2 cellular contexts compared by ENCODE assay signal in genomic region chr10:133357293-133358151, GRCh38.
TF ChIP-seq lines count a peak whose summit lies in the region.

A gene with protein sequence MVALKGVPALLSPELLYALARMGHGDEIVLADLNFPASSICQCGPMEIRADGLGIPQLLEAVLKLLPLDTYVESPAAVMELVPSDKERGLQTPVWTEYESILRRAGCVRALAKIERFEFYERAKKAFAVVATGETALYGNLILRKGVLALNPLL (minus strand): TSS chr10:133358019. CDS start chr10:133358007, 12 bp downstream.

TF ChIP-seq in WTC11, 78 proteins besides CTCF, POLR2A, EP300 and RAD21 (continued from another document and continues in another):
- TF ChIP-seq, protein P1, sequence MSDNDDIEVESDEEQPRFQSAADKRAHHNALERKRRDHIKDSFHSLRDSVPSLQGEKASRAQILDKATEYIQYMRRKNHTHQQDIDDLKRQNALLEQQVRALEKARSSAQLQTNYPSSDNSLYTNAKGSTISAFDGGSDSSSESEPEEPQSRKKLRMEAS (CRISPR knock-in tag; IDR thresholded peaks at IDR 0.05), result peak; percentile 45; the same call in 1 of the 2 replicates
- TF ChIP-seq GRHL2 (CRISPR knock-in tag; IDR thresholded peaks at IDR 0.05; ENCODE audit: insufficient replicate concordance, severe bottlenecking), result no peak
- no peak for TF ChIP-seq ZNF219 (CRISPR knock-in tag; IDR thresholded peaks at IDR 0.05; ENCODE audit: borderline replicate concordance)
- TF ChIP-seq ZNF138 (CRISPR knock-in tag; conservative IDR thresholded peaks at IDR 0.05), result no peak
- TF ChIP-seq ZBTB21 (CRISPR knock-in tag; IDR thresholded peaks at IDR 0.05; ENCODE audit: borderline replicate concordance), result no peak
- TF ChIP-seq ZNF416 (CRISPR knock-in tag; IDR thresholded peaks at IDR 0.05), result 0 out of 2 replicates have a peak, but pooled peaks have one; percentile 53
- TF ChIP-seq ATF1 (CRISPR knock-in tag; IDR thresholded peaks at IDR 0.05), result no peak
- no peak for TF ChIP-seq TP53 (CRISPR knock-in tag; IDR thresholded peaks at IDR 0.05)
- TF ChIP-seq, protein P2, sequence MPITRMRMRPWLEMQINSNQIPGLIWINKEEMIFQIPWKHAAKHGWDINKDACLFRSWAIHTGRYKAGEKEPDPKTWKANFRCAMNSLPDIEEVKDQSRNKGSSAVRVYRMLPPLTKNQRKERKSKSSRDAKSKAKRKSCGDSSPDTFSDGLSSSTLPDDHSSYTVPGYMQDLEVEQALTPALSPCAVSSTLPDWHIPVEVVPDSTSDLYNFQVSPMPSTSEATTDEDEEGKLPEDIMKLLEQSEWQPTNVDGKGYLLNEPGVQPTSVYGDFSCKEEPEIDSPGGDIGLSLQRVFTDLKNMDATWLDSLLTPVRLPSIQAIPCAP (CRISPR knock-in tag; IDR thresholded peaks at IDR 0.05), result no peak
- no peak for TF ChIP-seq IRF2 (CRISPR knock-in tag; IDR thresholded peaks at IDR 0.05; ENCODE audit: borderline replicate concordance, low read depth)
- no peak for TF ChIP-seq ELF4 (CRISPR knock-in tag; IDR thresholded peaks at IDR 0.05; ENCODE audit: low read depth)
- TF ChIP-seq ZNF281 (CRISPR knock-in tag; IDR thresholded peaks at IDR 0.05), result no peak
- TF ChIP-seq, protein P3, sequence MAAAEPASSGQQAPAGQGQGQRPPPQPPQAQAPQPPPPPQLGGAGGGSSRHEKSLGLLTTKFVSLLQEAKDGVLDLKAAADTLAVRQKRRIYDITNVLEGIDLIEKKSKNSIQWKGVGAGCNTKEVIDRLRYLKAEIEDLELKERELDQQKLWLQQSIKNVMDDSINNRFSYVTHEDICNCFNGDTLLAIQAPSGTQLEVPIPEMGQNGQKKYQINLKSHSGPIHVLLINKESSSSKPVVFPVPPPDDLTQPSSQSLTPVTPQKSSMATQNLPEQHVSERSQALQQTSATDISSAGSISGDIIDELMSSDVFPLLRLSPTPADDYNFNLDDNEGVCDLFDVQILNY (CRISPR knock-in tag; IDR thresholded peaks at IDR 0.05), result peak; percentile 46
- no peak for TF ChIP-seq NR3C1 (CRISPR knock-in tag; conservative IDR thresholded peaks at IDR 0.05; ENCODE audit: low read depth)
- no peak for TF ChIP-seq CBFB (CRISPR knock-in tag; IDR thresholded peaks at IDR 0.05; ENCODE audit: low read depth)
- TF ChIP-seq, protein P4, sequence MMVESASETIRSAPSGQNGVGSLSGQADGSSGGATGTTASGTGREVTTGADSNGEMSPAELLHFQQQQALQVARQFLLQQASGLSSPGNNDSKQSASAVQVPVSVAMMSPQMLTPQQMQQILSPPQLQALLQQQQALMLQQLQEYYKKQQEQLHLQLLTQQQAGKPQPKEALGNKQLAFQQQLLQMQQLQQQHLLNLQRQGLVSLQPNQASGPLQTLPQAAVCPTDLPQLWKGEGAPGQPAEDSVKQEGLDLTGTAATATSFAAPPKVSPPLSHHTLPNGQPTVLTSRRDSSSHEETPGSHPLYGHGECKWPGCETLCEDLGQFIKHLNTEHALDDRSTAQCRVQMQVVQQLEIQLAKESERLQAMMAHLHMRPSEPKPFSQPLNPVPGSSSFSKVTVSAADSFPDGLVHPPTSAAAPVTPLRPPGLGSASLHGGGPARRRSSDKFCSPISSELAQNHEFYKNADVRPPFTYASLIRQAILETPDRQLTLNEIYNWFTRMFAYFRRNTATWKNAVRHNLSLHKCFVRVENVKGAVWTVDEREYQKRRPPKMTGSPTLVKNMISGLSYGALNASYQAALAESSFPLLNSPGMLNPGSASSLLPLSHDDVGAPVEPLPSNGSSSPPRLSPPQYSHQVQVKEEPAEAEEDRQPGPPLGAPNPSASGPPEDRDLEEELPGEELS (CRISPR knock-in tag; IDR thresholded peaks at IDR 0.05), result no peak
- TF ChIP-seq, protein P5, sequence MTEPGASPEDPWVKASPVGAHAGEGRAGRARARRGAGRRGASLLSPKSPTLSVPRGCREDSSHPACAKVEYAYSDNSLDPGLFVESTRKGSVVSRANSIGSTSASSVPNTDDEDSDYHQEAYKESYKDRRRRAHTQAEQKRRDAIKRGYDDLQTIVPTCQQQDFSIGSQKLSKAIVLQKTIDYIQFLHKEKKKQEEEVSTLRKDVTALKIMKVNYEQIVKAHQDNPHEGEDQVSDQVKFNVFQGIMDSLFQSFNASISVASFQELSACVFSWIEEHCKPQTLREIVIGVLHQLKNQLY (CRISPR knock-in tag; IDR thresholded peaks at IDR 0.05), result no peak
- TF ChIP-seq RORB (CRISPR knock-in tag; IDR thresholded peaks at IDR 0.05), result no peak
- no peak for TF ChIP-seq ESRRA (CRISPR knock-in tag; IDR thresholded peaks at IDR 0.05; ENCODE audit: borderline replicate concordance)
- TF ChIP-seq NFATC4 (CRISPR knock-in tag; IDR thresholded peaks at IDR 0.05), result no peak
- no peak for TF ChIP-seq SMAD3 (CRISPR knock-in tag; IDR thresholded peaks at IDR 0.05; ENCODE audit: borderline replicate concordance)
- TF ChIP-seq FOXJ3 (CRISPR knock-in tag; IDR thresholded peaks at IDR 0.05; ENCODE audit: borderline replicate concordance), result no peak
- no peak for TF ChIP-seq KAT7 (CRISPR knock-in tag; IDR thresholded peaks at IDR 0.05; ENCODE audit: borderline replicate concordance)
- TF ChIP-seq FOXK1 (CRISPR knock-in tag; IDR thresholded peaks at IDR 0.05), result no peak

TF ChIP-seq in HepG2, 621 proteins besides CTCF, POLR2A, EP300 and RAD21 (continued from another document and continues in another):
- TF ChIP-seq SAP130 (CRISPR knock-in tag; IDR thresholded peaks at IDR 0.05; ENCODE audit: low read depth) (peak; percentile 61), SALL1 (CRISPR knock-in tag; IDR thresholded peaks at IDR 0.05) (no peak), GRHL1 (CRISPR knock-in tag; conservative IDR thresholded peaks at IDR 0.05) (no peak), ZFP82 (CRISPR knock-in tag; IDR thresholded peaks at IDR 0.05; ENCODE audit: borderline replicate concordance) (no peak; the same call in 1 of the 2 replicates), HMG20B (CRISPR knock-in tag; conservative IDR thresholded peaks at IDR 0.05) (no peak), THAP9 (CRISPR knock-in tag; IDR thresholded peaks at IDR 0.05; ENCODE audit: borderline replicate concordance) (no peak), ZNF574 (CRISPR knock-in tag; IDR thresholded peaks at IDR 0.05) (no peak; the same call in 1 of the 2 replicates), ZNF24 (IDR thresholded peaks at IDR 0.05) (no peak), ZNF101 (CRISPR knock-in tag; IDR thresholded peaks at IDR 0.05; ENCODE audit: borderline replicate concordance, low read depth) (no peak), ZSCAN5A (CRISPR knock-in tag; IDR thresholded peaks at IDR 0.05; ENCODE audit: borderline replicate concordance) (peak; percentile 67; the same call in 1 of the 2 replicates), AGO2 (optimal IDR thresholded peaks at IDR 0.05; ENCODE audit: low read depth, low read length) (peak; percentile 73), SP1 (IDR thresholded peaks at IDR 0.05) (no peak), SP1 (CRISPR knock-in tag; IDR thresholded peaks at IDR 0.05) (peak; percentile 75), ERF (CRISPR knock-in tag; IDR thresholded peaks at IDR 0.05) (no peak)
- TF ChIP-seq, protein P6, sequence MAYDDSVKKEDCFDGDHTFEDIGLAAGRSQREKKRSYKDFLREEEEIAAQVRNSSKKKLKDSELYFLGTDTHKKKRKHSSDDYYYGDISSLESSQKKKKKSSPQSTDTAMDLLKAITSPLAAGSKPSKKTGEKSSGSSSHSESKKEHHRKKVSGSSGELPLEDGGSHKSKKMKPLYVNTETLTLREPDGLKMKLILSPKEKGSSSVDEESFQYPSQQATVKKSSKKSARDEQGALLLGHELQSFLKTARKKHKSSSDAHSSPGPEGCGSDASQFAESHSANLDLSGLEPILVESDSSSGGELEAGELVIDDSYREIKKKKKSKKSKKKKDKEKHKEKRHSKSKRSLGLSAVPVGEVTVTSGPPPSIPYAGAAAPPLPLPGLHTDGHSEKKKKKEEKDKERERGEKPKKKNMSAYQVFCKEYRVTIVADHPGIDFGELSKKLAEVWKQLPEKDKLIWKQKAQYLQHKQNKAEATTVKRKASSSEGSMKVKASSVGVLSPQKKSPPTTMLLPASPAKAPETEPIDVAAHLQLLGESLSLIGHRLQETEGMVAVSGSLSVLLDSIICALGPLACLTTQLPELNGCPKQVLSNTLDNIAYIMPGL (CRISPR knock-in tag; IDR thresholded peaks at IDR 0.05; ENCODE audit: borderline replicate concordance in 1 of 2, low read depth in 1 of 2), result peak; percentile 28 to 31; a peak in 3 of 4 replicates
- TF ChIP-seq, protein P7, sequence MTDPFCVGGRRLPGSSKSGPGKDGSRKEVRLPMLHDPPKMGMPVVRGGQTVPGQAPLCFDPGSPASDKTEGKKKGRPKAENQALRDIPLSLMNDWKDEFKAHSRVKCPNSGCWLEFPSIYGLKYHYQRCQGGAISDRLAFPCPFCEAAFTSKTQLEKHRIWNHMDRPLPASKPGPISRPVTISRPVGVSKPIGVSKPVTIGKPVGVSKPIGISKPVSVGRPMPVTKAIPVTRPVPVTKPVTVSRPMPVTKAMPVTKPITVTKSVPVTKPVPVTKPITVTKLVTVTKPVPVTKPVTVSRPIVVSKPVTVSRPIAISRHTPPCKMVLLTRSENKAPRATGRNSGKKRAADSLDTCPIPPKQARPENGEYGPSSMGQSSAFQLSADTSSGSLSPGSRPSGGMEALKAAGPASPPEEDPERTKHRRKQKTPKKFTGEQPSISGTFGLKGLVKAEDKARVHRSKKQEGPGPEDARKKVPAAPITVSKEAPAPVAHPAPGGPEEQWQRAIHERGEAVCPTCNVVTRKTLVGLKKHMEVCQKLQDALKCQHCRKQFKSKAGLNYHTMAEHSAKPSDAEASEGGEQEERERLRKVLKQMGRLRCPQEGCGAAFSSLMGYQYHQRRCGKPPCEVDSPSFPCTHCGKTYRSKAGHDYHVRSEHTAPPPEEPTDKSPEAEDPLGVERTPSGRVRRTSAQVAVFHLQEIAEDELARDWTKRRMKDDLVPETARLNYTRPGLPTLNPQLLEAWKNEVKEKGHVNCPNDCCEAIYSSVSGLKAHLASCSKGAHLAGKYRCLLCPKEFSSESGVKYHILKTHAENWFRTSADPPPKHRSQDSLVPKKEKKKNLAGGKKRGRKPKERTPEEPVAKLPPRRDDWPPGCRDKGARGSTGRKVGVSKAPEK (CRISPR knock-in tag; IDR thresholded peaks at IDR 0.05; ENCODE audit: borderline replicate concordance), result no peak
